In the genomic region with DNA sequence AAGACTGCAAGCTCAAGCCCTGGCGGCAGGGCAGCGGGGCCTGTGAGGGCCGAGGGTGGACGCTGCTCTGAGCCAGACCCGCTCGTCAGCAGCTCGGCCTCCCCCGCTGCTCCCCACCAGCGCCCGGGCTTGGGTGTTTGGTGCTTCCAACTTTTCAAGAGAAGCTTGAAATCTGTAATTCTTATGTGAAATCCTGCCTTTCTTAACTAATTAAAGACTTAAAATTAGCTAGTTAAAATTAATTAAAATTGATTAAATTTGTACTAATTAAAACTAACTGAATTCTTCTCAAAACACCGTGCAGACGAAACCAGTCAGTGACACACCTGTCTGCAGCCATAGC, we compare ENCODE assay signal across 2 cellular contexts.
TF ChIP-seq lines count a peak whose summit lies in the region.

No MANE protein-coding gene starts in this region.

TF ChIP-seq in IMR-90, 13 proteins besides CTCF, POLR2A, EP300 and RAD21:
- TF ChIP-seq MXI1 (IDR thresholded peaks at IDR 0.05; ENCODE audit: borderline replicate concordance, low read depth, low read length) = no peak
TF ChIP-seq in IMR-90: peak in this region for 0.

TF ChIP-seq in GM12878, 131 proteins besides CTCF, POLR2A, EP300 and RAD21:
- TF ChIP-seq, protein P1, sequence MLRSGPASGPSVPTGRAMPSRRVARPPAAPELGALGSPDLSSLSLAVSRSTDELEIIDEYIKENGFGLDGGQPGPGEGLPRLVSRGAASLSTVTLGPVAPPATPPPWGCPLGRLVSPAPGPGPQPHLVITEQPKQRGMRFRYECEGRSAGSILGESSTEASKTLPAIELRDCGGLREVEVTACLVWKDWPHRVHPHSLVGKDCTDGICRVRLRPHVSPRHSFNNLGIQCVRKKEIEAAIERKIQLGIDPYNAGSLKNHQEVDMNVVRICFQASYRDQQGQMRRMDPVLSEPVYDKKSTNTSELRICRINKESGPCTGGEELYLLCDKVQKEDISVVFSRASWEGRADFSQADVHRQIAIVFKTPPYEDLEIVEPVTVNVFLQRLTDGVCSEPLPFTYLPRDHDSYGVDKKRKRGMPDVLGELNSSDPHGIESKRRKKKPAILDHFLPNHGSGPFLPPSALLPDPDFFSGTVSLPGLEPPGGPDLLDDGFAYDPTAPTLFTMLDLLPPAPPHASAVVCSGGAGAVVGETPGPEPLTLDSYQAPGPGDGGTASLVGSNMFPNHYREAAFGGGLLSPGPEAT (IDR thresholded peaks at IDR 0.05; ENCODE audit: low read depth) = no peak
- TF ChIP-seq, protein P2, sequence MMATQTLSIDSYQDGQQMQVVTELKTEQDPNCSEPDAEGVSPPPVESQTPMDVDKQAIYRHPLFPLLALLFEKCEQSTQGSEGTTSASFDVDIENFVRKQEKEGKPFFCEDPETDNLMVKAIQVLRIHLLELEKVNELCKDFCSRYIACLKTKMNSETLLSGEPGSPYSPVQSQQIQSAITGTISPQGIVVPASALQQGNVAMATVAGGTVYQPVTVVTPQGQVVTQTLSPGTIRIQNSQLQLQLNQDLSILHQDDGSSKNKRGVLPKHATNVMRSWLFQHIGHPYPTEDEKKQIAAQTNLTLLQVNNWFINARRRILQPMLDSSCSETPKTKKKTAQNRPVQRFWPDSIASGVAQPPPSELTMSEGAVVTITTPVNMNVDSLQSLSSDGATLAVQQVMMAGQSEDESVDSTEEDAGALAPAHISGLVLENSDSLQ (IDR thresholded peaks at IDR 0.05) = no peak
- no peak for TF ChIP-seq TCF3 (IDR thresholded peaks at IDR 0.05; ENCODE audit: borderline replicate concordance, insufficient read depth, low read depth, low read length)
- no peak for TF ChIP-seq CEBPB (IDR thresholded peaks at IDR 0.05; ENCODE audit: borderline replicate concordance in 1 of 2, low read depth in 2 of 2, low read length in 2 of 2)
- no peak for TF ChIP-seq RBBP5 (conservative IDR thresholded peaks at IDR 0.05)
